ENCODE assay signal across 19 cellular contexts in the genomic region with DNA sequence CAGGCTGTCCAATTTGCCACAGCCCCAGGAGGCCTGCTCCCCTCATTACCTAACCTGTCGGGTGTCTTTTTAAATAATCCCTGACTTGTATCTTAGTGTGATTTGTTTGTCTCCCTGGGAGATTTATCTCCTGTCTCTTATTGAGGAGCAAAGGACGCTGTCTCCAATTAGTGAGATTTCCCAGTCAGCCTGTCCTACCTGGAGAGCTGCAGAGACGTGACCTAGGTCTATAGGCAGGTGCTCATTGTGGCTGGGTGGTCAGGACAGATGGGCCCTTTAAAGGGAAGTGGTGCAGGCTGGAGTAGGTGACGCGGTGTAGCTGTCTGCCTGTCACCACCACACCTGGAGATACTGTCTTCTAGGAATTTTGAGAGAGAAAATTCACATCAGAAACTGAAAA. TPM values are rescaled to one million over a fixed set of nuclear protein-coding genes. Genes with fewer than 3 reads are reported as not detected.
DNase-seq lines count a peak whose midpoint lies in the region; ATAC-seq and TF ChIP-seq lines count a peak whose summit lies in the region.
"Had no signal": no experiment of that assay in that cellular context is flagged by ENCODE, and none has a peak within 500 bp of the region (broad histone marks: within the 10 kb centered on the region; RNA-seq: fewer than 3 reads in every experiment).

No MANE protein-coding gene starts in this region.

- intact Hi-C loops in activated CD8-positive, alpha-beta T cell treated with anti-CD3 and anti-CD28 coated beads for 36 hours (cut with micrococcal nuclease): no loop called here
- intact Hi-C loops in PC-3 (cut with micrococcal nuclease): no loop called here

- H2AFZ ChIP-seq in neural progenitor cell (replicated peaks) (no peak overlapping the region), PC-3 (ENCODE audit: low read length) (no peak overlapping the region)
- H2AFZ ChIP-seq: GM23248 had no signal

- H3K4me2 ChIP-seq in neural progenitor cell (peak overlapping the region; percentile 19), PC-3 (ENCODE audit: low read length) (no peak overlapping the region)

- H3K9me2 ChIP-seq in PC-3 (replicated peaks; ENCODE audit: low read length): no peaks in the 10 kb centered on the region

- BruUV-seq in PC-3 (replicated peaks; lab: Mats Ljungman, UMichigan): no TSS peak

- H3K9me3 Mint-ChIP-seq in activated CD8-positive, alpha-beta T cell treated with anti-CD3 and anti-CD28 coated beads, Interleukin-2, amount 10 ng/mL, durations not matched to agents 7 days and 5 days (ENCODE audit: insufficient read depth): no peaks in the 10 kb centered on the region
- H3K9me3 Mint-ChIP-seq in activated CD8-positive, alpha-beta T cell treated with anti-CD3 and anti-CD28 coated beads for 36 hours: no peaks in the 10 kb centered on the region
- no peaks in the 10 kb centered on the region for H3K9me3 Mint-ChIP-seq in neural progenitor cell
- H3K9me3 Mint-ChIP-seq: H9 had no signal

- POLR2A ChIA-PET in activated CD8-positive, alpha-beta T cell treated with anti-CD3 and anti-CD28 coated beads, Interleukin-2, amount 10 ng/mL, durations not matched to agents 7 days and 5 days (lab: Charles Lee): no interaction called here
- POLR2A ChIA-PET in activated CD8-positive, alpha-beta T cell treated with anti-CD3 and anti-CD28 coated beads for 36 hours (lab: Charles Lee): no interaction called here
- POLR2A ChIA-PET in PC-3 (lab: Charles Lee; ENCODE audit: unreplicated experiment): no interaction called here

- no peaks in the 10 kb centered on the region for H3K9me3 ChIP-seq in WERI-Rb-1 (ENCODE audit: severe bottlenecking)
- H3K9me3 ChIP-seq in neural progenitor cell (ENCODE audit: low read depth): no peaks in the 10 kb centered on the region
- H3K9me3 ChIP-seq in PC-3 (ENCODE audit: low read length): no peaks in the 10 kb centered on the region
- H3K9me3 ChIP-seq: BE2C, SJCRH30 had no signal

- peaks cover 14% of the 10 kb centered on the region for H3K4me1 Mint-ChIP-seq in activated CD8-positive, alpha-beta T cell treated with anti-CD3 and anti-CD28 coated beads, Interleukin-2, amount 10 ng/mL, durations not matched to agents 7 days and 5 days (ENCODE audit: low read depth)
- H3K4me1 Mint-ChIP-seq in activated CD8-positive, alpha-beta T cell treated with anti-CD3 and anti-CD28 coated beads for 36 hours (ENCODE audit: low read depth): no peaks in the 10 kb centered on the region
- H3K4me1 Mint-ChIP-seq in neural progenitor cell: peaks cover 31% of the 10 kb centered on the region

- peaks cover 51% of the 10 kb centered on the region for H3K27me3 Mint-ChIP-seq in activated CD8-positive, alpha-beta T cell treated with anti-CD3 and anti-CD28 coated beads, Interleukin-2, amount 10 ng/mL, durations not matched to agents 7 days and 5 days (ENCODE audit: low read depth)
- peaks cover 40% of the 10 kb centered on the region for H3K27me3 Mint-ChIP-seq in activated CD8-positive, alpha-beta T cell treated with anti-CD3 and anti-CD28 coated beads for 36 hours
- H3K27me3 Mint-ChIP-seq in neural progenitor cell (ENCODE audit: insufficient read depth, low read depth): peaks cover 15% of the 10 kb centered on the region

- H3F3A ChIP-seq in neural progenitor cell (ENCODE audit: low read depth) (no peaks in the 10 kb centered on the region), PC-3 (ENCODE audit: low read length, unreplicated experiment) (no peaks in the 10 kb centered on the region)

- H4K20me1 ChIP-seq in neural progenitor cell (ENCODE audit: low read depth) (no peaks in the 10 kb centered on the region), PC-3 (ENCODE audit: low read length) (no peaks in the 10 kb centered on the region)

- H3K27me3 ChIP-seq in WERI-Rb-1 (ENCODE audit: insufficient read depth, low read depth, severe bottlenecking): no peaks in the 10 kb centered on the region
- H3K27me3 ChIP-seq in neural progenitor cell: peaks cover 20% of the 10 kb centered on the region
- H3K27me3 ChIP-seq in PC-3 (ENCODE audit: low read length): 0 out of 2 replicates have a peak, but pooled peaks cover 6% of the 10 kb centered on the region
- H3K27me3 ChIP-seq: BE2C, SJCRH30 had no signal

- no peak for TF ChIP-seq CTCF in activated CD8-positive, alpha-beta T cell treated with anti-CD3 and anti-CD28 coated beads for 36 hours (IDR thresholded peaks at IDR 0.05)
- TF ChIP-seq CTCF in WERI-Rb-1 (IDR thresholded peaks at IDR 0.05; ENCODE audit: low read depth, low read length): no peak
- no peak for TF ChIP-seq CTCF in neural progenitor cell (IDR thresholded peaks at IDR 0.05)
- TF ChIP-seq CTCF in PC-3 (conservative IDR thresholded peaks at IDR 0.05; ENCODE audit: low read depth, low read length): no peak

- peaks cover 18% of the 10 kb centered on the region for H3K4me1 ChIP-seq in neural progenitor cell
- no peaks in the 10 kb centered on the region for H3K4me1 ChIP-seq in PC-3 (ENCODE audit: insufficient read depth, low read length)
- H3K4me1 ChIP-seq: BE2C, SJCRH30 had no signal

- no peak for DNase-seq in activated CD8-positive, alpha-beta T cell treated with anti-CD3 and anti-CD28 coated beads, Interleukin-2, amount 10 ng/mL, durations not matched to agents 7 days and 5 days
- DNase-seq in activated CD8-positive, alpha-beta T cell treated with anti-CD3 and anti-CD28 coated beads for 36 hours: no peak
- DNase-seq in NCI-H146 (lab: John Stamatoyannopoulos, UW) (peak; percentile 78), WERI-Rb-1 (peak; percentile 54), neural progenitor cell (ENCODE audit: low spot score) (no peak), DMS53 treated with DMSO at 0.1 percent for 48 hours (lab: John Stamatoyannopoulos, UW; ENCODE audit: unreplicated experiment) (no peak), PC-3 (no peak)
- DNase-seq: BE2C; DND-41; GM23248; H9; KG1; NCI-H1092 treated with DMSO at 0.1 percent for 48 hours; NCI-H1694 treated with DMSO at 0.1 percent for 48 hours; NCI-H526 treated with DMSO at 0.1 percent for 48 hours; NK-92 treated with Interleukin-12 subunit alpha and Interleukin-12 subunit beta, amount 100 ng/mL, for 24 hours; SJCRH30 had no signal

- CTCF ChIA-PET in activated CD8-positive, alpha-beta T cell treated with anti-CD3 and anti-CD28 coated beads, Interleukin-2, amount 10 ng/mL, durations not matched to agents 7 days and 5 days (lab: Charles Lee): interaction anchor here (0.7 kb wide), 1 partner anchor 43 kb away, joined by 3 read pairs; no protein-coding TSS in a partner anchor
- CTCF ChIA-PET in activated CD8-positive, alpha-beta T cell treated with anti-CD3 and anti-CD28 coated beads for 36 hours (lab: Charles Lee): interaction anchor here (0.8 kb wide), 1 partner anchor 297 kb away, joined by 3 read pairs; no protein-coding TSS in a partner anchor
- CTCF ChIA-PET in PC-3 (lab: Charles Lee): no interaction called here

- H3K4me3 ChIP-seq in WERI-Rb-1 (ENCODE audit: low read depth, low read length): no peak overlapping the region
- no peak overlapping the region for H3K4me3 ChIP-seq in neural progenitor cell
- H3K4me3 ChIP-seq in PC-3 (ENCODE audit: low read length): no peak overlapping the region
- H3K4me3 ChIP-seq: GM12878, GM23248, SJCRH30 had no signal

- H3K79me2 ChIP-seq in neural progenitor cell (ENCODE audit: low read depth): no peaks in the 10 kb centered on the region
- no peaks in the 10 kb centered on the region for H3K79me2 ChIP-seq in PC-3 (ENCODE audit: low read length)

- H3K36me3 ChIP-seq in WERI-Rb-1: no peaks in the 10 kb centered on the region
- no peaks in the 10 kb centered on the region for H3K36me3 ChIP-seq in neural progenitor cell
- no peaks in the 10 kb centered on the region for H3K36me3 ChIP-seq in PC-3 (ENCODE audit: low read depth, low read length)
- H3K36me3 ChIP-seq: BE2C, SJCRH30 had no signal

- peaks cover 2% of the 10 kb centered on the region for H3K36me3 Mint-ChIP-seq in activated CD8-positive, alpha-beta T cell treated with anti-CD3 and anti-CD28 coated beads, Interleukin-2, amount 10 ng/mL, durations not matched to agents 7 days and 5 days (ENCODE audit: low read depth)
- no peaks in the 10 kb centered on the region for H3K36me3 Mint-ChIP-seq in activated CD8-positive, alpha-beta T cell treated with anti-CD3 and anti-CD28 coated beads for 36 hours (ENCODE audit: low read depth)
- no peaks in the 10 kb centered on the region for H3K36me3 Mint-ChIP-seq in neural progenitor cell

- peak; percentile 36 for ATAC-seq in activated CD8-positive, alpha-beta T cell treated with anti-CD3 and anti-CD28 coated beads, Interleukin-2, amount 10 ng/mL, durations not matched to agents 7 days and 5 days
- no peak for ATAC-seq in activated CD8-positive, alpha-beta T cell treated with anti-CD3 and anti-CD28 coated beads for 36 hours
- no peak for ATAC-seq in HG03039 (IDR thresholded peaks at IDR 0.05; ENCODE audit: unreplicated experiment)
- ATAC-seq in PC-3: no peak
- ATAC-seq: GM12878 had no signal

- H3K27ac Mint-ChIP-seq in activated CD8-positive, alpha-beta T cell treated with anti-CD3 and anti-CD28 coated beads, Interleukin-2, amount 10 ng/mL, durations not matched to agents 7 days and 5 days: no peak overlapping the region
- H3K27ac Mint-ChIP-seq in activated CD8-positive, alpha-beta T cell treated with anti-CD3 and anti-CD28 coated beads for 36 hours: no peak overlapping the region
- no peak overlapping the region for H3K27ac Mint-ChIP-seq in neural progenitor cell
- H3K27ac Mint-ChIP-seq: H9 had no signal

- no peak overlapping the region for H3K4me3 Mint-ChIP-seq in activated CD8-positive, alpha-beta T cell treated with anti-CD3 and anti-CD28 coated beads, Interleukin-2, amount 10 ng/mL, durations not matched to agents 7 days and 5 days
- no peak overlapping the region for H3K4me3 Mint-ChIP-seq in activated CD8-positive, alpha-beta T cell treated with anti-CD3 and anti-CD28 coated beads for 36 hours
- no peak overlapping the region for H3K4me3 Mint-ChIP-seq in neural progenitor cell
- H3K4me3 Mint-ChIP-seq: H9 had no signal

- peak overlapping the region; percentile 48 for H3K27ac ChIP-seq in WERI-Rb-1
- H3K27ac ChIP-seq in neural progenitor cell: no peak overlapping the region
- no peak overlapping the region for H3K27ac ChIP-seq in PC-3 (ENCODE audit: low read length)
- H3K27ac ChIP-seq: GM23248, SJCRH30 had no signal

- no peak overlapping the region for H3K9ac ChIP-seq in neural progenitor cell
- H3K9ac ChIP-seq in PC-3 (ENCODE audit: low read length): no peak overlapping the region
- H3K9ac ChIP-seq: GM23248 had no signal

RNA-seq across cellular contexts. Expression of gene PLB1, which starts 28.0 kb away (rescaled TPM):
- 1 to 10 TPM; 1.0 to 1.4 TPM for total RNA-seq in activated CD8-positive, alpha-beta T cell treated with anti-CD3 and anti-CD28 coated beads, Interleukin-2, amount 10 ng/mL, durations not matched to agents 7 days and 5 days
- under 1 TPM; 0.25 to 0.50 TPM for total RNA-seq in activated CD8-positive, alpha-beta T cell treated with anti-CD3 and anti-CD28 coated beads for 36 hours
- 0.12 TPM in 1 of 2 replicates, not detected in the other for total RNA-seq in neural progenitor cell (ENCODE audit: low replicate concordance)
- 0.40 and 1.3 TPM in 2 replicates for total RNA-seq in PC-3 (2014; rRNA removed)
- total RNA-seq: H9 had no signal

Comparison
In these comparisons a context has a peak if more than half of its experiments do, and no peak if none do; other contexts are left out.
1. DNase-seq: peak in NCI-H146 (single experiment) and WERI-Rb-1 (single experiment); none in activated CD8-positive, alpha-beta T cell treated with anti-CD3 and anti-CD28 coated beads, Interleukin-2, amount 10 ng/mL, durations not matched to agents 7 days and 5 days (single experiment), activated CD8-positive, alpha-beta T cell treated with anti-CD3 and anti-CD28 coated beads for 36 hours (single experiment), neural progenitor cell (single experiment), DMS53 treated with DMSO at 0.1 percent for 48 hours (single experiment) and PC-3 (single experiment).